In genomic region chr12:86257173-86257572, GRCh38 we compare ENCODE assay signal across 1 cellular context.
TF ChIP-seq lines count a peak whose summit lies in the region.

No MANE protein-coding gene starts in this region.

TF ChIP-seq in GM23338, 12 proteins besides CTCF, POLR2A, EP300 and RAD21:
- TF ChIP-seq, protein P1, sequence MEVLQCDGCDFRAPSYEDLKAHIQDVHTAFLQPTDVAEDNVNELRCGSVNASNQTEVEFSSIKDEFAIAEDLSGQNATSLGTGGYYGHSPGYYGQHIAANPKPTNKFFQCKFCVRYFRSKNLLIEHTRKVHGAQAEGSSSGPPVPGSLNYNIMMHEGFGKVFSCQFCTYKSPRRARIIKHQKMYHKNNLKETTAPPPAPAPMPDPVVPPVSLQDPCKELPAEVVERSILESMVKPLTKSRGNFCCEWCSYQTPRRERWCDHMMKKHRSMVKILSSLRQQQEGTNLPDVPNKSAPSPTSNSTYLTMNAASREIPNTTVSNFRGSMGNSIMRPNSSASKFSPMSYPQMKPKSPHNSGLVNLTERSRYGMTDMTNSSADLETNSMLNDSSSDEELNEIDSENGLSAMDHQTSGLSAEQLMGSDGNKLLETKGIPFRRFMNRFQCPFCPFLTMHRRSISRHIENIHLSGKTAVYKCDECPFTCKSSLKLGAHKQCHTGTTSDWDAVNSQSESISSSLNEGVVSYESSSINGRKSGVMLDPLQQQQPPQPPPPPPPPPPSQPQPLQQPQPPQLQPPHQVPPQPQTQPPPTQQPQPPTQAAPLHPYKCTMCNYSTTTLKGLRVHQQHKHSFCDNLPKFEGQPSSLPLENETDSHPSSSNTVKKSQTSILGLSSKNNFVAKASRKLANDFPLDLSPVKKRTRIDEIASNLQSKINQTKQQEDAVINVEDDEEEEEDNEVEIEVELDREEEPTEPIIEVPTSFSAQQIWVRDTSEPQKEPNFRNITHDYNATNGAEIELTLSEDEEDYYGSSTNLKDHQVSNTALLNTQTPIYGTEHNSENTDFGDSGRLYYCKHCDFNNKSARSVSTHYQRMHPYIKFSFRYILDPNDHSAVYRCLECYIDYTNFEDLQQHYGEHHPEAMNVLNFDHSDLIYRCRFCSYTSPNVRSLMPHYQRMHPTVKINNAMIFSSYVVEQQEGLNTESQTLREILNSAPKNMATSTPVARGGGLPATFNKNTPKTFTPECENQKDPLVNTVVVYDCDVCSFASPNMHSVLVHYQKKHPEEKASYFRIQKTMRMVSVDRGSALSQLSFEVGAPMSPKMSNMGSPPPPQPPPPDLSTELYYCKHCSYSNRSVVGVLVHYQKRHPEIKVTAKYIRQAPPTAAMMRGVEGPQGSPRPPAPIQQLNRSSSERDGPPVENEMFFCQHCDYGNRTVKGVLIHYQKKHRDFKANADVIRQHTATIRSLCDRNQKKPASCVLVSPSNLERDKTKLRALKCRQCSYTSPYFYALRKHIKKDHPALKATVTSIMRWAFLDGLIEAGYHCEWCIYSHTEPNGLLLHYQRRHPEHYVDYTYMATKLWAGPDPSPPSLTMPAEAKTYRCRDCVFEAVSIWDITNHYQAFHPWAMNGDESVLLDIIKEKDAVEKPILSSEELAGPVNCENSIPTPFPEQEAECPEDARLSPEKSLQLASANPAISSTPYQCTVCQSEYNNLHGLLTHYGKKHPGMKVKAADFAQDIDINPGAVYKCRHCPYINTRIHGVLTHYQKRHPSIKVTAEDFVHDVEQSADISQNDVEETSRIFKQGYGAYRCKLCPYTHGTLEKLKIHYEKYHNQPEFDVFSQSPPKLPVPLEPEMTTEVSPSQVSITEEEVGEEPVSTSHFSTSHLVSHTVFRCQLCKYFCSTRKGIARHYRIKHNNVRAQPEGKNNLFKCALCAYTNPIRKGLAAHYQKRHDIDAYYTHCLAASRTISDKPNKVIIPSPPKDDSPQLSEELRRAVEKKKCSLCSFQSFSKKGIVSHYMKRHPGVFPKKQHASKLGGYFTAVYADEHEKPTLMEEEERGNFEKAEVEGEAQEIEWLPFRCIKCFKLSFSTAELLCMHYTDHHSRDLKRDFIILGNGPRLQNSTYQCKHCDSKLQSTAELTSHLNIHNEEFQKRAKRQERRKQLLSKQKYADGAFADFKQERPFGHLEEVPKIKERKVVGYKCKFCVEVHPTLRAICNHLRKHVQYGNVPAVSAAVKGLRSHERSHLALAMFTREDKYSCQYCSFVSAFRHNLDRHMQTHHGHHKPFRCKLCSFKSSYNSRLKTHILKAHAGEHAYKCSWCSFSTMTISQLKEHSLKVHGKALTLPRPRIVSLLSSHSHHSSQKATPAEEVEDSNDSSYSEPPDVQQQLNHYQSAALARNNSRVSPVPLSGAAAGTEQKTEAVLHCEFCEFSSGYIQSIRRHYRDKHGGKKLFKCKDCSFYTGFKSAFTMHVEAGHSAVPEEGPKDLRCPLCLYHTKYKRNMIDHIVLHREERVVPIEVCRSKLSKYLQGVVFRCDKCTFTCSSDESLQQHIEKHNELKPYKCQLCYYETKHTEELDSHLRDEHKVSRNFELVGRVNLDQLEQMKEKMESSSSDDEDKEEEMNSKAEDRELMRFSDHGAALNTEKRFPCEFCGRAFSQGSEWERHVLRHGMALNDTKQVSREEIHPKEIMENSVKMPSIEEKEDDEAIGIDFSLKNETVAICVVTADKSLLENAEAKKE (CRISPR knock-in tag; IDR thresholded peaks at IDR 0.05): no peak
- TF ChIP-seq JUNB (IDR thresholded peaks at IDR 0.05; ENCODE audit: unreplicated experiment) (no peak), POLR2AphosphoS5 (IDR thresholded peaks at IDR 0.05; ENCODE audit: low read depth) (no peak), NANOG (IDR thresholded peaks at IDR 0.05; ENCODE audit: borderline replicate concordance) (no peak), CREB1 (CRISPR knock-in tag; IDR thresholded peaks at IDR 0.05; ENCODE audit: low read depth) (no peak), EZH2 (IDR thresholded peaks at IDR 0.05; ENCODE audit: low read depth, unreplicated experiment) (no peak), ZNF114 (CRISPR knock-in tag; IDR thresholded peaks at IDR 0.05) (no peak), ETS1 (IDR thresholded peaks at IDR 0.05) (no peak), ZNF331 (CRISPR knock-in tag; IDR thresholded peaks at IDR 0.05; ENCODE audit: low read depth) (no peak), EZH2phosphoT487 (IDR thresholded peaks at IDR 0.05; ENCODE audit: unreplicated experiment) (no peak), STAT1 (IDR thresholded peaks at IDR 0.05; ENCODE audit: unreplicated experiment) (no peak)
- TF ChIP-seq, protein P2, sequence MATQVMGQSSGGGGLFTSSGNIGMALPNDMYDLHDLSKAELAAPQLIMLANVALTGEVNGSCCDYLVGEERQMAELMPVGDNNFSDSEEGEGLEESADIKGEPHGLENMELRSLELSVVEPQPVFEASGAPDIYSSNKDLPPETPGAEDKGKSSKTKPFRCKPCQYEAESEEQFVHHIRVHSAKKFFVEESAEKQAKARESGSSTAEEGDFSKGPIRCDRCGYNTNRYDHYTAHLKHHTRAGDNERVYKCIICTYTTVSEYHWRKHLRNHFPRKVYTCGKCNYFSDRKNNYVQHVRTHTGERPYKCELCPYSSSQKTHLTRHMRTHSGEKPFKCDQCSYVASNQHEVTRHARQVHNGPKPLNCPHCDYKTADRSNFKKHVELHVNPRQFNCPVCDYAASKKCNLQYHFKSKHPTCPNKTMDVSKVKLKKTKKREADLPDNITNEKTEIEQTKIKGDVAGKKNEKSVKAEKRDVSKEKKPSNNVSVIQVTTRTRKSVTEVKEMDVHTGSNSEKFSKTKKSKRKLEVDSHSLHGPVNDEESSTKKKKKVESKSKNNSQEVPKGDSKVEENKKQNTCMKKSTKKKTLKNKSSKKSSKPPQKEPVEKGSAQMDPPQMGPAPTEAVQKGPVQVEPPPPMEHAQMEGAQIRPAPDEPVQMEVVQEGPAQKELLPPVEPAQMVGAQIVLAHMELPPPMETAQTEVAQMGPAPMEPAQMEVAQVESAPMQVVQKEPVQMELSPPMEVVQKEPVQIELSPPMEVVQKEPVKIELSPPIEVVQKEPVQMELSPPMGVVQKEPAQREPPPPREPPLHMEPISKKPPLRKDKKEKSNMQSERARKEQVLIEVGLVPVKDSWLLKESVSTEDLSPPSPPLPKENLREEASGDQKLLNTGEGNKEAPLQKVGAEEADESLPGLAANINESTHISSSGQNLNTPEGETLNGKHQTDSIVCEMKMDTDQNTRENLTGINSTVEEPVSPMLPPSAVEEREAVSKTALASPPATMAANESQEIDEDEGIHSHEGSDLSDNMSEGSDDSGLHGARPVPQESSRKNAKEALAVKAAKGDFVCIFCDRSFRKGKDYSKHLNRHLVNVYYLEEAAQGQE (IDR thresholded peaks at IDR 0.05; ENCODE audit: unreplicated experiment): no peak
